ENCODE assay signal across 8 cellular contexts in the genomic region with DNA sequence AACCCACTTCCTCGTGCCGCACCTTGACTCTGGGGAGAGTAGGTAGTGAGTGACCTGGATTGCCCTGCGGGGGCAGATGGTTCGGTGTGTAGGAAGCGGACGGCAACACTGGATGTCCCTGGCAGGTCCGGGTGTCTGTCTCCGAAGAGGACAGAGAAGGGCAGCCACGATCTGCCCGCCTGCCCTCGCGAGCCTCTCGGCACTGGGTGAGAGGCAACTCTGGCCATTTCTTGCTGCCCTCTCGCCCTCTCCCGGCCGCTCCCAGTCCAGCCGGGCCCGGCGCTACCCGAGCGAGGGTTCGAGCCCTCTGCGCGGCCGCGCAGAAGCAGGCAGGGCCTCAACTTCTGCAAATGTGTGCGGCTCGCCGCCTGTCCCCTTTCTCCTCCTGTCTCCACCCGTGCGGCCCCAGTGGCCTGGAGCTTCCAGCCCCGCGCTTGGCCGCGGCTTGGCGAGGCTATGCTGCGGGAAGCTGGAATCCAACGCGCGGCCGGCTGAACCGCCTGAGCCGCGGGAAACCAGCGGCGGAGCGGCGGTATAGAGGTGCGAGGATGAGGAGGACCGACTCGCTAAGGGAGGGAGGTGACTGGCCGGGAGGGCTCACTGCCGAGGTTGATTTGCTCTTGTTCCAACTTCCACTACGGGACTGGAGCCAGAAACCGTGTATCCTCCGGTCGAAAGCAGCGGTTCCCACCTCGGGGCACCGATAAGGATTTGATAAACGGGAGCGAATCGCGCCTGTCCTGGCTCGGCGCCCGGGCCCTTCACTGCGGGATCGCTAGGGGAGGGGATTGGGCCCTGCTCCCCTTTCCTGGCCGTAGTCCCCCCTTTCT. TPM values are rescaled to one million over a fixed set of nuclear protein-coding genes. Genes with fewer than 3 reads are reported as not detected.
DNase-seq lines count a peak whose midpoint lies in the region; ATAC-seq and TF ChIP-seq lines count a peak whose summit lies in the region.

No MANE protein-coding gene starts in this region.

- H3K4me1 ChIP-seq in prostate gland (replicated peaks), result peaks cover 5% of the 10 kb centered on the region

- TF ChIP-seq POLR2A in prostate gland (IDR thresholded peaks at IDR 0.05), result peak; percentile 4

- peak in 3 of 4 experiments; percentile 7 to 43 (median 16) for TF ChIP-seq CTCF in prostate gland (IDR thresholded peaks at IDR 0.05)

- ATAC-seq in left ventricle myocardium superior, result peak; percentile 36
- ATAC-seq in HG03571 (IDR thresholded peaks at IDR 0.05; ENCODE audit: unreplicated experiment), result no peak

- DNase-seq in NCI-H345 (lab: John Stamatoyannopoulos, UW), result peak; percentile 28
- DNase-seq in NCI-H345 treated with DMSO at 0.1 percent for 48 hours (lab: John Stamatoyannopoulos, UW; ENCODE audit: unreplicated experiment), result no peak
- peak; percentile 77 for DNase-seq in OCI-M1 (lab: John Stamatoyannopoulos, UW)
- peak; percentile 81 for DNase-seq in left ventricle myocardium superior
- no peak for DNase-seq in prostate gland (ENCODE audit: low spot score)
- no peak for DNase-seq in NCI-H128 (lab: John Stamatoyannopoulos, UW; ENCODE audit: unreplicated experiment)

- no peaks in the 10 kb centered on the region for H3K27me3 ChIP-seq in prostate gland (replicated peaks; ENCODE audit: insufficient read depth)

- intact Hi-C loops in left ventricle myocardium superior (cut with micrococcal nuclease), result no loop called here
- intact Hi-C loops in prostate gland (cut with DNase I), result loop anchor here (5.0 kb wide), 4 partner anchors 39 to 286 kb away; no protein-coding TSS in a partner anchor

- H3K27ac ChIP-seq in angular gyrus (ENCODE audit: low read depth, low read length), result peak overlapping the region; percentile 62
- peak overlapping the region; percentile 88 to 93 for H3K27ac ChIP-seq in prostate gland

- H3K4me3 ChIP-seq in prostate gland, result peak overlapping the region; percentile 65 to 67

- H3K9me3 ChIP-seq in prostate gland, result no peaks in the 10 kb centered on the region

- 2% methylated on average over 63 of the region's 70 CpGs for WGBS in prostate gland

- H3K36me3 ChIP-seq in prostate gland, result no peaks in the 10 kb centered on the region

RNA-seq across cellular contexts. Expression of a gene that starts 1.5 kb away (rescaled TPM):
- total RNA-seq in left ventricle myocardium superior (212 TPM), prostate gland (100 to 1,000 TPM; 109 to 356 TPM)

Comparison
In these comparisons a context has a peak if more than half of its experiments do, and no peak if none do; other contexts are left out.
1. DNase-seq: peak in NCI-H345 (single experiment), OCI-M1 (single experiment) and left ventricle myocardium superior (single experiment); none in NCI-H345 treated with DMSO at 0.1 percent for 48 hours (single experiment), prostate gland (single experiment) and NCI-H128 (single experiment).